In genomic region chr7:76069238-76069638, GRCh38 we compare ENCODE assay signal across 8 cellular contexts. TPM values are rescaled to one million over a fixed set of nuclear protein-coding genes. Genes with fewer than 3 reads are reported as not detected.
DNase-seq lines count a peak whose midpoint lies in the region; ATAC-seq and TF ChIP-seq lines count a peak whose summit lies in the region.

No MANE protein-coding gene starts in this region.

- 31% methylated on average over 8 of the region's 8 CpGs for WGBS in SK-N-SH (ENCODE audit: low lambda C conversion rate)
- 11% methylated on average over 8 of the region's 8 CpGs for WGBS in prostate gland

- intact Hi-C loops in prostate gland (cut with DNase I): no loop called here

- TF ChIP-seq CTCF in HEK293 (tag by site-specific recombination; IDR thresholded peaks at IDR 0.05) (0 out of 2 replicates have a peak, but pooled peaks have one; percentile 20), SK-N-SH (IDR thresholded peaks at IDR 0.05) (peak; percentile 63), foreskin keratinocyte (conservative IDR thresholded peaks at IDR 0.05) (peak; percentile 90), prostate gland (IDR thresholded peaks at IDR 0.05) (peak in 3 of 4 experiments; percentile 35 to 76 (median 68))

- H3K4me1 ChIP-seq in HEK293 (ENCODE audit: control insufficient read depth, insufficient read depth, low read length) (no peaks in the 10 kb centered on the region), SK-N-SH (ENCODE audit: control insufficient read depth in 1 of 2, insufficient read depth in 2 of 2, low read depth in 1 of 2, low read length in 1 of 2) (no peaks in the 10 kb centered on the region), foreskin keratinocyte (no peaks in the 10 kb centered on the region), prostate gland (replicated peaks) (peaks cover 8% of the 10 kb centered on the region)

- no peaks in the 10 kb centered on the region for H3K9me3 ChIP-seq in HEK293 (ENCODE audit: control insufficient read depth, insufficient read depth, low read depth, low read length)
- no peaks in the 10 kb centered on the region for H3K9me3 ChIP-seq in SK-N-SH
- no peaks in the 10 kb centered on the region for H3K9me3 ChIP-seq in prostate gland

- CTCF ChIA-PET in HEK293 (lab: Yijun Ruan, JAX): interaction anchor here (0.5 to 2.7 kb wide), 10 partner anchors 10 to 386 kb away, joined by 3 to 14 read pairs (median 4); no protein-coding TSS in a partner anchor
- CTCF ChIA-PET in SK-N-SH (lab: Yijun Ruan, JAX): interaction anchor here (1.3 kb wide), 1 partner anchor 10 kb away, joined by 3 read pairs; no protein-coding TSS in a partner anchor

- ATAC-seq in foreskin keratinocyte: peak; percentile 90
- no peak for ATAC-seq in HG03135 (IDR thresholded peaks at IDR 0.05; ENCODE audit: unreplicated experiment)

- H3K4me2 ChIP-seq in SK-N-SH: peak overlapping the region; percentile 10; the same call in 1 of the 2 replicates

- H3K4me3 ChIP-seq in HEK293 (ENCODE audit: low read depth, low read length): no peak overlapping the region
- no peak overlapping the region for H3K4me3 ChIP-seq in SK-N-SH (ENCODE audit: low read depth in 2 of 2, low read length in 1 of 2)
- H3K4me3 ChIP-seq in prostate gland: no peak overlapping the region

- TF ChIP-seq POLR2A in prostate gland (IDR thresholded peaks at IDR 0.05): no peak

- peak; percentile 53 for TF ChIP-seq RAD21 in SK-N-SH (IDR thresholded peaks at IDR 0.05; ENCODE audit: low read length)

- H3K27ac ChIP-seq in HEK293 (ENCODE audit: extremely low read depth, low read depth, low read length): no peak overlapping the region
- peak overlapping the region in 1 of 2 experiments; percentile 44; a peak in 1 of 4 replicates for H3K27ac ChIP-seq in SK-N-SH (ENCODE audit: low read depth in 2 of 2, low read length in 1 of 2)
- H3K27ac ChIP-seq in foreskin keratinocyte: no peak overlapping the region
- peak overlapping the region; percentile 66 to 71 for H3K27ac ChIP-seq in prostate gland

- TF ChIP-seq EP300 in SK-N-SH (IDR thresholded peaks at IDR 0.05; ENCODE audit: borderline replicate concordance in 1 of 2, low read depth in 1 of 2, low read length in 1 of 2): no peak

- peaks cover 31% of the 10 kb centered on the region for H3F3A ChIP-seq in SK-N-SH (replicated peaks; ENCODE audit: insufficient read depth)

- H4K20me1 ChIP-seq in SK-N-SH (ENCODE audit: insufficient read depth): 0 out of 2 replicates have a peak, but pooled peaks cover 4% of the 10 kb centered on the region

- POLR2A ChIA-PET in HEK293 (lab: Yijun Ruan, JAX) (interaction anchor here (0.6 to 0.9 kb wide), 3 partner anchors 15 to 62 kb away, joined by 3 to 4 read pairs (median 3); no protein-coding TSS in a partner anchor), SK-N-SH (lab: Yijun Ruan, JAX) (no interaction called here)

- no peak overlapping the region for H3K9ac ChIP-seq in SK-N-SH

- H3K79me2 ChIP-seq in SK-N-SH (ENCODE audit: insufficient read depth): no peaks in the 10 kb centered on the region

- H3K36me3 ChIP-seq in HEK293 (ENCODE audit: control insufficient read depth in 2 of 2, insufficient read depth in 1 of 2, low read length in 2 of 2) (peaks cover 5 to 33% of the 10 kb centered on the region in 2 experiments), SK-N-SH (replicated peaks in 1 of 2; ENCODE audit: control insufficient read depth in 1 of 2, insufficient read depth in 2 of 2, low read length in 1 of 2) (peaks cover 22 to 32% of the 10 kb centered on the region in 2 experiments), prostate gland (peaks cover 21 to 22% of the 10 kb centered on the region in 2 donors)

- no peaks in the 10 kb centered on the region for H3K27me3 ChIP-seq in SK-N-SH (ENCODE audit: insufficient read depth)
- no peaks in the 10 kb centered on the region for H3K27me3 ChIP-seq in foreskin keratinocyte
- H3K27me3 ChIP-seq in prostate gland (replicated peaks; ENCODE audit: insufficient read depth): no peaks in the 10 kb centered on the region

- H3K9me2 ChIP-seq in SK-N-SH: no peaks in the 10 kb centered on the region

- peak; percentile 99 for DNase-seq in A172 (ENCODE audit: low spot score)
- peak; percentile 46 for DNase-seq in SK-N-SH
- DNase-seq in foreskin keratinocyte: peak; percentile 83 to 91
- peak; percentile 95 for DNase-seq in prostate gland (ENCODE audit: low spot score)
- DNase-seq in HuH-7 (ENCODE audit: low spot score): no peak
- DNase-seq in NCI-H146 treated with DMSO at 0.1 percent for 48 hours (lab: John Stamatoyannopoulos, UW; ENCODE audit: unreplicated experiment): no peak

- no peak overlapping the region for H2AFZ ChIP-seq in SK-N-SH (ENCODE audit: low read depth)

TF ChIP-seq in HEK293, 187 proteins besides CTCF, POLR2A, EP300 and RAD21:
- TF ChIP-seq ZNF664 (tag by site-specific recombination; IDR thresholded peaks at IDR 0.05): no peak
- 0 out of 2 replicates have a peak, but pooled peaks have one; percentile 11 for TF ChIP-seq GLIS1 (tag by site-specific recombination; IDR thresholded peaks at IDR 0.05)
- TF ChIP-seq ZNF514 (tag by site-specific recombination; IDR thresholded peaks at IDR 0.05): no peak
- TF ChIP-seq SP2 (tag by site-specific recombination; IDR thresholded peaks at IDR 0.05): peak; percentile 22; the same call in 1 of the 2 replicates
- no peak for TF ChIP-seq FEZF1 (tag by site-specific recombination; IDR thresholded peaks at IDR 0.05)
- TF ChIP-seq ZNF600 (tag by site-specific recombination; IDR thresholded peaks at IDR 0.05): peak; percentile 91
- peak; percentile 54; the same call in 1 of the 2 replicates for TF ChIP-seq ZBTB17 (tag by site-specific recombination; IDR thresholded peaks at IDR 0.05)

TF ChIP-seq in SK-N-SH, 30 proteins besides CTCF, POLR2A, EP300 and RAD21 (continues in another document):
- no peak for TF ChIP-seq RXRA (IDR thresholded peaks at IDR 0.05; ENCODE audit: borderline replicate concordance, low read depth)
- TF ChIP-seq EZH2phosphoT487 (IDR thresholded peaks at IDR 0.05; ENCODE audit: borderline replicate concordance, low read depth): no peak
- TF ChIP-seq CHD2 (IDR thresholded peaks at IDR 0.05; ENCODE audit: low read length, partially characterized antibody): no peak
- TF ChIP-seq TAF1 (IDR thresholded peaks at IDR 0.05; ENCODE audit: borderline replicate concordance, low read depth, low read length): no peak
- no peak for TF ChIP-seq FOSL2 (IDR thresholded peaks at IDR 0.05; ENCODE audit: borderline replicate concordance, low read depth)
- TF ChIP-seq GABPA (IDR thresholded peaks at IDR 0.05; ENCODE audit: low read depth): no peak
- peak; percentile 82 for TF ChIP-seq NFIC (IDR thresholded peaks at IDR 0.05; ENCODE audit: borderline replicate concordance)
- no peak for TF ChIP-seq RFX5 (IDR thresholded peaks at IDR 0.05; ENCODE audit: low read length)
- TF ChIP-seq REST (IDR thresholded peaks at IDR 0.05; ENCODE audit: low read depth, low read length): no peak
- no peak for TF ChIP-seq IRF3 (IDR thresholded peaks at IDR 0.05; ENCODE audit: low read depth, low read length)

RNA-seq across cellular contexts. Expression of gene MDH2, which starts 21.3 kb away (rescaled TPM):
- total RNA-seq in A172 (2014; rRNA removed; shearing (Covaris generic)): 92.9 and 121 TPM in 2 replicates
- polyA plus RNA-seq in SK-N-SH (2012; rRNA removed) (244 and 301 TPM in 2 replicates), foreskin keratinocyte (237 and 266 TPM in 2 replicates)
- polyA plus RNA-seq in SK-N-SH (2012; cell fraction: cytosol; rRNA removed): 157 and 199 TPM in 2 replicates
- polyA plus RNA-seq in SK-N-SH (2012; cell fraction: nucleus; rRNA removed): 189 and 235 TPM in 2 replicates
- total RNA-seq in foreskin keratinocyte (131 and 147 TPM in 2 replicates), prostate gland (100 to 1,000 TPM; 116 to 117 TPM)

RNA-seq across cellular contexts. Expression of gene STYXL1, which starts 21.4 kb away (rescaled TPM):
- total RNA-seq in A172 (2014; rRNA removed; shearing (Covaris generic)): 52.3 and 84.7 TPM in 2 replicates
- polyA plus RNA-seq in SK-N-SH (2012; rRNA removed) (86.6 and 89.4 TPM in 2 replicates), foreskin keratinocyte (54.2 and 61.4 TPM in 2 replicates)
- polyA plus RNA-seq in SK-N-SH (2012; cell fraction: cytosol; rRNA removed): 68.1 and 79.1 TPM in 2 replicates
- polyA plus RNA-seq in SK-N-SH (2012; cell fraction: nucleus; rRNA removed): 66.0 and 75.5 TPM in 2 replicates
- total RNA-seq in foreskin keratinocyte (37.8 and 51.5 TPM in 2 replicates), prostate gland (10 to 100 TPM; 29.8 to 94.5 TPM)

Comparison
In these comparisons a context has a peak if more than half of its experiments do, and no peak if none do; other contexts are left out.
1. DNase-seq: peak in A172 (single experiment), SK-N-SH (single experiment), foreskin keratinocyte (2 of 2) and prostate gland (single experiment); none in HuH-7 (single experiment) and NCI-H146 treated with DMSO at 0.1 percent for 48 hours (single experiment).
2. H3K27ac ChIP-seq: peak in prostate gland (2 of 2); none in HEK293 (single experiment) and foreskin keratinocyte (single experiment).
3. CTCF ChIP-seq: peak in every context shown above with its lines; median percentile 90 in foreskin keratinocyte; 68 in prostate gland; 63 in SK-N-SH; 20 in HEK293.